8 cellular contexts compared by ENCODE assay signal in genomic region chr11:46616551-46617450, GRCh38. TPM values are rescaled to one million over a fixed set of nuclear protein-coding genes. Genes with fewer than 3 reads are reported as not detected.
DNase-seq lines count a peak whose midpoint lies in the region; ATAC-seq and TF ChIP-seq lines count a peak whose summit lies in the region.

Gene HARBI1, minus strand, starts transcription at chr11:46617227. Its CDS starts 990 bp downstream, at chr11:46616237.

- CTCF ChIA-PET in activated CD4-positive, alpha-beta memory T cell treated with anti-CD3 and anti-CD28 coated beads, Interleukin-2, amount 10 ng/mL, durations not matched to agents 7 days and 5 days (lab: Charles Lee): interaction anchor here (0.7 to 4.4 kb wide), 21 partner anchors 9 to 229 kb away, joined by 3 to 24 read pairs (median 4); partner anchors contain the start of genes AMBRA1, ARHGAP1 and ZNF408

- DNase-seq in CD14-positive monocyte (ENCODE audit: low spot score) (peak; percentile 87), NCI-H748 treated with DMSO at 0.1 percent for 48 hours (lab: John Stamatoyannopoulos, UW) (peak; percentile 81), ecto neural progenitor cell (ENCODE audit: low spot score) (peak; percentile 93), lower lobe of right lung (peak; percentile 94)
- DNase-seq in activated CD4-positive, alpha-beta memory T cell treated with anti-CD3 and anti-CD28 coated beads, Interleukin-2, amount 10 ng/mL, durations not matched to agents 7 days and 5 days: peak; percentile 93
- DNase-seq in stimulated activated CD4-positive, alpha-beta T cell treated with anti-CD3 and anti-CD28 coated beads, TNF-alpha, amount 100 ng/mL, for 1 hour (ENCODE audit: low read depth in 3 of 3, low spot score in 1 of 3): peak; percentile 72 to 88 (median 82)

- no peaks in the 10 kb centered on the region for H3K9me3 Mint-ChIP-seq in CD14-positive monocyte
- H3K9me3 Mint-ChIP-seq in activated CD4-positive, alpha-beta memory T cell treated with anti-CD3 and anti-CD28 coated beads, Interleukin-2, amount 10 ng/mL, durations not matched to agents 7 days and 5 days: no peaks in the 10 kb centered on the region

- H3K27me3 Mint-ChIP-seq in CD14-positive monocyte (ENCODE audit: low read depth in 3 of 3): no peaks in the 10 kb centered on the region
- no peaks in the 10 kb centered on the region for H3K27me3 Mint-ChIP-seq in activated CD4-positive, alpha-beta memory T cell treated with anti-CD3 and anti-CD28 coated beads, Interleukin-2, amount 10 ng/mL, durations not matched to agents 7 days and 5 days

- H3K27ac ChIP-seq in lower lobe of right lung: peak within 1 kb of the TSS; percentile 97

- peaks cover 26% of the 10 kb centered on the region for H3K4me1 Mint-ChIP-seq in CD14-positive monocyte
- H3K4me1 Mint-ChIP-seq in activated CD4-positive, alpha-beta memory T cell treated with anti-CD3 and anti-CD28 coated beads, Interleukin-2, amount 10 ng/mL, durations not matched to agents 7 days and 5 days: peaks cover 50% of the 10 kb centered on the region

- ATAC-seq in GM19372 (IDR thresholded peaks at IDR 0.05; ENCODE audit: low read depth, unreplicated experiment) (peak; percentile 96), HG03521 (IDR thresholded peaks at IDR 0.05; ENCODE audit: unreplicated experiment) (peak; percentile 95), lower lobe of right lung (peak; percentile 99 to 100)

- peaks cover 44% of the 10 kb centered on the region for H3K4me1 ChIP-seq in lower lobe of right lung

- H3K4me3 Mint-ChIP-seq in CD14-positive monocyte: peak within 1 kb of the TSS; percentile 93 to 99
- peak within 1 kb of the TSS; percentile 90 for H3K4me3 Mint-ChIP-seq in activated CD4-positive, alpha-beta memory T cell treated with anti-CD3 and anti-CD28 coated beads, Interleukin-2, amount 10 ng/mL, durations not matched to agents 7 days and 5 days

- TF ChIP-seq CTCF in CD14-positive monocyte (IDR thresholded peaks at IDR 0.05): no peak
- TF ChIP-seq CTCF in lower lobe of right lung (IDR thresholded peaks at IDR 0.05): no peak

- H3K9me3 ChIP-seq in lower lobe of right lung: no peaks in the 10 kb centered on the region

- H3K27me3 ChIP-seq in lower lobe of right lung (ENCODE audit: low read depth): no peaks in the 10 kb centered on the region

- H3K27ac Mint-ChIP-seq in CD14-positive monocyte: peak within 1 kb of the TSS; percentile 98 to 100 (median 99)
- peak within 1 kb of the TSS; percentile 96 for H3K27ac Mint-ChIP-seq in activated CD4-positive, alpha-beta memory T cell treated with anti-CD3 and anti-CD28 coated beads, Interleukin-2, amount 10 ng/mL, durations not matched to agents 7 days and 5 days

- peaks cover 18% of the 10 kb centered on the region for H3K36me3 ChIP-seq in lower lobe of right lung

- POLR2A ChIA-PET in activated CD4-positive, alpha-beta memory T cell treated with anti-CD3 and anti-CD28 coated beads, Interleukin-2, amount 10 ng/mL, durations not matched to agents 7 days and 5 days (lab: Charles Lee): interaction anchor here (0.6 to 5.3 kb wide), 16 partner anchors 9 to 268 kb away, joined by 3 to 43 read pairs (median 6); partner anchors contain the start of genes AMBRA1, ARHGAP1 and ZNF408

- intact Hi-C loops in CD14-positive monocyte (cut with micrococcal nuclease) (loop anchor here (5.0 to 10.0 kb wide), 4 partner anchors 86 to 702 kb away; partner anchors contain the start of genes ARFGAP2 (in 1 of the 2), ARHGAP1 (in 1 of the 2), MDK (in 1 of the 2) and PEX16 (in 1 of the 2)), lower lobe of right lung (cut with DNase I) (no loop called here)

- H3K36me3 Mint-ChIP-seq in CD14-positive monocyte: peaks cover 12 to 21% of the 10 kb centered on the region in 2 donors
- peaks cover 19% of the 10 kb centered on the region for H3K36me3 Mint-ChIP-seq in activated CD4-positive, alpha-beta memory T cell treated with anti-CD3 and anti-CD28 coated beads, Interleukin-2, amount 10 ng/mL, durations not matched to agents 7 days and 5 days (ENCODE audit: low read depth)

- H3K4me3 ChIP-seq in lower lobe of right lung: peak within 1 kb of the TSS; percentile 91

RNA-seq across cellular contexts. Expression of gene HARBI1, which starts in this region (rescaled TPM):
- 1 to 10 TPM; 2.1 to 4.4 TPM for polyA plus RNA-seq in CD14-positive monocyte
- total RNA-seq in activated CD4-positive, alpha-beta memory T cell treated with anti-CD3 and anti-CD28 coated beads, Interleukin-2, amount 10 ng/mL, durations not matched to agents 7 days and 5 days: 1 to 10 TPM; 5.6 to 7.3 TPM
- 6.3 TPM for total RNA-seq in lower lobe of right lung

Comparison
In these comparisons a context has a peak if more than half of its experiments do, and no peak if none do; other contexts are left out.
1. Peak in every context shown above with its lines: DNase-seq, ATAC-seq, H3K4me3 ChIP-seq and H3K27ac ChIP-seq.